10 cellular contexts compared by ENCODE assay signal in the genomic region with DNA sequence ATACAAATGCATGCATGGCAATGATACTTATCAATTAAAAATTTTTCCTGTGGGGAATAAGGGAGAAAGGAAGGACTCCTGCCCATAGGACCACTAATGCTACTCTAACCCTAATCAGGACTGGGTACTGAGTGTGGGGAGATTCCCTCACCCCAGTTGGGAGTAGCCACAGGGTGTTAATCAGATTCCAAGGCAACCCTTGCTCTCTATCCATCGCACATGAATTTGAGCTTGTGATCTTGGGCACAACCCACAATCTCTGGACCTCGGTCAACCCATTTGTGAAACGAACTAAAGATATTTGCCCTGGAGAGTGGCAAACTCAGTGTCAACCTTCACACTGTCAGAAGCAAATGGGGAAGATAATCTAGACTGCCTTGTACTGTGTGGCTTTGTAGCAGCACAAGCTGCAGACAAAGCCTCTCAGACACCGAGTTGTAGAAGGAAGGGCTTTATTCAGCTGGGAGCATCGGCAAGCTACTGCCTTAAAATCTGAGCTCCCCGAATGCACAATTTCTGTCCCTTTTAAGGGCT.
DNase-seq lines count a peak whose midpoint lies in the region; ATAC-seq, FAIRE-seq and TF ChIP-seq lines count a peak whose summit lies in the region.
"Had no signal": no experiment of that assay in that cellular context is flagged by ENCODE, and none has a peak within 500 bp of the region (broad histone marks: within the 10 kb centered on the region; RNA-seq: fewer than 3 reads in every experiment).

No MANE protein-coding gene starts in this region.

- H3K4me3 ChIP-seq in pancreas = no peak overlapping the region

- H3K27me3 Mint-ChIP-seq in brain = peaks cover 27% of the 10 kb centered on the region

- TF ChIP-seq CTCF in brain (conservative IDR thresholded peaks at IDR 0.05) (no peak), pancreas (IDR thresholded peaks at IDR 0.05) (no peak)

- H3K36me3 ChIP-seq in pancreas = no peaks in the 10 kb centered on the region

- no peak for TF ChIP-seq POLR2A in GM12891 (IDR thresholded peaks at IDR 0.05; ENCODE audit: low read depth, low read length)

- FAIRE-seq in GM12891 (lab: Jason Lieb, UNC) (peak; percentile 31), pancreas (lab: Jason Lieb, UNC) (no peak)

- H3K4me3 Mint-ChIP-seq in brain = peak overlapping the region in 3 of 5 experiments; percentile 4 to 59 (median 32)
- H3K4me3 Mint-ChIP-seq: activated T-cell treated with anti-CD3 and anti-CD28 coated beads, Interleukin-2, amount 50 U/mL, for 24 hours; CD8-positive, alpha-beta memory T cell had no signal

- intact Hi-C loops in pancreas (cut with DNase I) = no loop called here

- peaks cover 44% of the 10 kb centered on the region for H3K4me1 Mint-ChIP-seq in brain

- H3K27ac ChIP-seq in pancreas = peak overlapping the region in 3 of 4 donors; percentile 10 to 72 (median 70)

- no peaks in the 10 kb centered on the region for H3K27me3 ChIP-seq in pancreas

- H3K27ac Mint-ChIP-seq in brain = peak overlapping the region; percentile 83 to 98 (median 96)
- H3K27ac Mint-ChIP-seq: activated T-cell treated with anti-CD3 and anti-CD28 coated beads, Interleukin-2, amount 50 U/mL, for 24 hours had no signal

- H3K9me3 Mint-ChIP-seq in brain = peaks cover 4 to 14% (median 9%) of the 10 kb centered on the region in 5 experiments

- no peaks in the 10 kb centered on the region for H3K9me3 ChIP-seq in pancreas

- peak; percentile 30 for ATAC-seq in HG02981 (IDR thresholded peaks at IDR 0.05; ENCODE audit: unreplicated experiment)
- peak in 3 of 4 donors; percentile 6 to 40 (median 28) for ATAC-seq in pancreas
- no peak for ATAC-seq in HG02571 (IDR thresholded peaks at IDR 0.05; ENCODE audit: unreplicated experiment)
- no peak for ATAC-seq in GM18873 (IDR thresholded peaks at IDR 0.05; ENCODE audit: low FRiP score, unreplicated experiment)

- no peak for DNase-seq in GM12891 (ENCODE audit: insufficient read length, low spot score)
- no peak for DNase-seq in pancreas
- DNase-seq in T-helper 1 cell = no peak
- no peak for DNase-seq in NCI-H1105 treated with DMSO at 0.1 percent for 48 hours (lab: John Stamatoyannopoulos, UW)
- DNase-seq: activated T-cell treated with anti-CD3 and anti-CD28 coated beads, Interleukin-2, amount 50 U/mL, for 24 hours; CD8-positive, alpha-beta memory T cell had no signal

- H3K36me3 Mint-ChIP-seq in brain = no peaks in the 10 kb centered on the region

- H3K4me1 ChIP-seq in pancreas = no peaks in the 10 kb centered on the region

- WGBS in pancreas, 2 donors = 61 to 62% methylated on average over 6 of the region's 6 CpGs

TF ChIP-seq in GM12891, 5 proteins besides CTCF, POLR2A, EP300 and RAD21:
- no peak for TF ChIP-seq POLR2AphosphoS5 (IDR thresholded peaks at IDR 0.05; ENCODE audit: low read depth, low read length)
- TF ChIP-seq SPI1 (IDR thresholded peaks at IDR 0.05; ENCODE audit: low read depth, low read length) = no peak
- TF ChIP-seq POU2F2 (IDR thresholded peaks at IDR 0.05; ENCODE audit: low read depth, low read length) = no peak
- no peak for TF ChIP-seq TAF1 (IDR thresholded peaks at IDR 0.05; ENCODE audit: low read depth, low read length)
- TF ChIP-seq PAX5 (IDR thresholded peaks at IDR 0.05; ENCODE audit: insufficient read depth, low read length, severe bottlenecking) = no peak

Comparison
In these comparisons a context has a peak if more than half of its experiments do, and no peak if none do; other contexts are left out.
1. ATAC-seq: peak in HG02981 (single experiment) and pancreas (3 of 4); none in HG02571 (single experiment) and GM18873 (single experiment).